30 cellular contexts compared by ENCODE assay signal in the genomic region with DNA sequence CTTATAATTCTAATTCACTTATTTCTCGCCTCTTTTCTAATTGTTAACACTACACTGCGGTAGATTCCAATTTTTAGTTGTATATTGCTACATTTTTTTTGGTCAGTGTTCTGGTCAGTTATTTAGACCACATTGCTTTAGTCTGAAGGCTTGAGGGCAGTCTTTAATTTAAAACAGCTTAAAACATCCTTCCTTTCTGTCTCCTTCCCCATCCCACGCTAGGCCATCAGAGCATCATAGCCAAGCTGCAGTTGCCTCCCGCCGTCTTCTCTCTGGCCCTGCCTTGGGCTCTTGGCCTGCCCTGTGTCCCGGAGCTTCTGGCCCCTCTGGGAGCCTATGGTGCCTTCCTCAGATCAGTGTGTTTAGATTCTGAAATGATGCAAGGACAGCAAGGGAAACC. TPM values are rescaled to one million over a fixed set of nuclear protein-coding genes. Genes with fewer than 3 reads are reported as not detected.
"Had no signal": no experiment of that assay in that cellular context is flagged by ENCODE, and none has a peak within 500 bp of the region (broad histone marks: within the 10 kb centered on the region; RNA-seq: fewer than 3 reads in every experiment).

No MANE protein-coding gene starts in this region.

- H3K27me3 ChIP-seq: MG63, SJCRH30 had no signal

- H3K9ac ChIP-seq: SK-N-SH had no signal

- DNase-seq: activated CD4-positive, alpha-beta T cell treated with anti-CD3 and anti-CD28 coated beads for 48 hours; activated CD4-positive, alpha-beta T cell treated with anti-CD3 and anti-CD28 coated beads, Interleukin-2, amount 50 U/mL, for 48 hours; activated CD4-positive, CD25-positive, alpha-beta regulatory T cell treated with anti-CD3 and anti-CD28 coated beads, Interleukin-2, amount 50 U/mL, for 72 hours; activated CD8-positive, alpha-beta memory T cell treated with anti-CD3 and anti-CD28 coated beads, Interleukin-2, amount 10 ng/mL, durations not matched to agents 7 days and 5 days; activated gamma-delta T cell treated with Interleukin-2 at 50 U/mL for 16 hours; activated naive CD4-positive, alpha-beta T cell treated with anti-CD3 and anti-CD28 coated beads, Interleukin-2, amount 10 ng/mL, durations not matched to agents 7 days and 5 days; activated naive CD8-positive, alpha-beta T cell treated with anti-CD3 and anti-CD28 coated beads for 36 hours; activated T-cell treated with anti-CD3 and anti-CD28 coated beads, Interleukin-2, amount 50 U/mL, for 24 hours; adrenal gland; anterior cingulate cortex; cerebellar nuclear complex; MG63; MV-4-11; NCI-H1092 treated with DMSO at 0.1 percent for 48 hours; NCI-H1417 treated with DMSO at 0.1 percent for 48 hours; NCI-H1694; NCI-H2029; NCI-H2107; NCI-H2171 treated with DMSO at 0.1 percent for 48 hours; NCI-H226; NCI-H526 treated with DMSO at 0.1 percent for 48 hours; NCI-H82; NK-92 treated with Interleukin-12 subunit alpha and Interleukin-12 subunit beta, amount 100 ng/mL, for 24 hours; OCI-M1; Right ventricle myocardium superior; SK-N-SH had no signal

- H3K36me3 Mint-ChIP-seq: activated CD8-positive, alpha-beta memory T cell treated with anti-CD3 and anti-CD28 coated beads, Interleukin-2, amount 10 ng/mL, durations not matched to agents 7 days and 5 days; activated naive CD4-positive, alpha-beta T cell treated with anti-CD3 and anti-CD28 coated beads, Interleukin-2, amount 10 ng/mL, durations not matched to agents 7 days and 5 days; activated naive CD8-positive, alpha-beta T cell treated with anti-CD3 and anti-CD28 coated beads for 36 hours had no signal

- H3K36me3 ChIP-seq: adrenal gland, MG63, SJCRH30 had no signal

- H3K27ac Mint-ChIP-seq: activated CD8-positive, alpha-beta memory T cell treated with anti-CD3 and anti-CD28 coated beads, Interleukin-2, amount 10 ng/mL, durations not matched to agents 7 days and 5 days; activated naive CD4-positive, alpha-beta T cell treated with anti-CD3 and anti-CD28 coated beads, Interleukin-2, amount 10 ng/mL, durations not matched to agents 7 days and 5 days; activated naive CD8-positive, alpha-beta T cell treated with anti-CD3 and anti-CD28 coated beads for 36 hours; activated T-cell treated with anti-CD3 and anti-CD28 coated beads, Interleukin-2, amount 50 U/mL, for 24 hours; T-helper 1 cell treated with Interleukin-12 subunit alpha and Interleukin-12 subunit beta and Interleukin-4 antibody, amounts not matched to agents 30 μg/mL and 1 μg/mL, for 36 hours had no signal

- H3K27ac ChIP-seq: adrenal gland, RWPE1, SJCRH30 had no signal

- H3K4me1 Mint-ChIP-seq: activated CD8-positive, alpha-beta memory T cell treated with anti-CD3 and anti-CD28 coated beads, Interleukin-2, amount 10 ng/mL, durations not matched to agents 7 days and 5 days; activated naive CD4-positive, alpha-beta T cell treated with anti-CD3 and anti-CD28 coated beads, Interleukin-2, amount 10 ng/mL, durations not matched to agents 7 days and 5 days had no signal

- H3K4me3 ChIP-seq: adrenal gland, MG63, SJCRH30 had no signal

- H3K9me3 ChIP-seq: adrenal gland, MG63, SJCRH30, SK-N-SH had no signal

- ATAC-seq: activated CD8-positive, alpha-beta memory T cell treated with anti-CD3 and anti-CD28 coated beads, Interleukin-2, amount 10 ng/mL, durations not matched to agents 7 days and 5 days; Panc1 had no signal

- H3K9me3 Mint-ChIP-seq: activated naive CD4-positive, alpha-beta T cell treated with anti-CD3 and anti-CD28 coated beads, Interleukin-2, amount 10 ng/mL, durations not matched to agents 7 days and 5 days; activated naive CD8-positive, alpha-beta T cell treated with anti-CD3 and anti-CD28 coated beads for 36 hours; activated T-cell treated with anti-CD3 and anti-CD28 coated beads, Interleukin-2, amount 50 U/mL, for 24 hours; T-helper 1 cell treated with Interleukin-12 subunit alpha and Interleukin-12 subunit beta and Interleukin-4 antibody, amounts not matched to agents 30 μg/mL and 1 μg/mL, for 36 hours had no signal

- H3K4me2 ChIP-seq: SK-N-SH had no signal

- H3K4me1 ChIP-seq: adrenal gland had no signal

- H3K4me3 Mint-ChIP-seq: activated CD8-positive, alpha-beta memory T cell treated with anti-CD3 and anti-CD28 coated beads, Interleukin-2, amount 10 ng/mL, durations not matched to agents 7 days and 5 days; activated naive CD4-positive, alpha-beta T cell treated with anti-CD3 and anti-CD28 coated beads, Interleukin-2, amount 10 ng/mL, durations not matched to agents 7 days and 5 days; activated naive CD8-positive, alpha-beta T cell treated with anti-CD3 and anti-CD28 coated beads for 36 hours; activated T-cell treated with anti-CD3 and anti-CD28 coated beads, Interleukin-2, amount 50 U/mL, for 24 hours; T-helper 1 cell treated with Interleukin-12 subunit alpha and Interleukin-12 subunit beta and Interleukin-4 antibody, amounts not matched to agents 30 μg/mL and 1 μg/mL, for 36 hours had no signal

RNA-seq across cellular contexts. Expression of gene GLI2, which starts 52.6 kb away (rescaled TPM):
- total RNA-seq: activated naive CD8-positive, alpha-beta T cell treated with anti-CD3 and anti-CD28 coated beads for 36 hours had no signal
